2 cellular contexts compared by ENCODE assay signal in the genomic region with DNA sequence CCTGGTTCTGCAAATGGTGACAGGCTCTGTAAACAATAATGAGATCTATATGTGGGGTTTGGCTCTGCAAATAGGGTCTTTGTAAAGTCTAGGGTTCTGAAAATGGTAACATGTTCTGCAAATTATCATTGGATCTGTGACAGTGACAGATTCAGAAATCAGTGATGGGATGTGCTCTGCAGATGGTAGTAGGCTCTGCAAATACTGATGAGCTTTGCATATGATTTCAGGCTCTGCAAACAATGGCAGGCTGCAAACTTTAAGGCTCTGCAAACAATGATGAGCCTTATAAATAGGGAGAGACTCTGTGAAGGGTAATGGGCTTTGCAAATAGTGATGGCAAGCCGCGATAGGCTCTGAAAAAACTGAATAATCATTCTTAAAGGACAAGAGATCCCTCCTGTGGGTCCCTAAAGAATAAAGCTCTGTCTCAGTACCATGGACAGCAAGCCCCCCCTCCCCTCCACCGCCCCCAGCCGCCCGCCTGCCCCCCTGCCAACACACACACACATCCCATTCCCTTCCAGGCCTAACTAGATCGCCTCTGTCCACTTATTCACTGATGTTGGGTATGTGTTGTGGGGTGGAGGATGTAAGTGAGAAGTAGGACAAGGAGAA.
TF ChIP-seq lines count a peak whose summit lies in the region.

No MANE protein-coding gene starts in this region.

TF ChIP-seq in SK-N-SH, 30 proteins besides CTCF, POLR2A, EP300 and RAD21 (continued from another document):
- peak; percentile 58; the same call in 1 of the 2 replicates for TF ChIP-seq REST (IDR thresholded peaks at IDR 0.05; ENCODE audit: low read depth, low read length)

TF ChIP-seq in SK-N-SH treated with all-trans-retinoic acid at 6 μM for 48 hours, 23 proteins besides CTCF, POLR2A, EP300 and RAD21 (continued from another document):
- TF ChIP-seq, protein P1, sequence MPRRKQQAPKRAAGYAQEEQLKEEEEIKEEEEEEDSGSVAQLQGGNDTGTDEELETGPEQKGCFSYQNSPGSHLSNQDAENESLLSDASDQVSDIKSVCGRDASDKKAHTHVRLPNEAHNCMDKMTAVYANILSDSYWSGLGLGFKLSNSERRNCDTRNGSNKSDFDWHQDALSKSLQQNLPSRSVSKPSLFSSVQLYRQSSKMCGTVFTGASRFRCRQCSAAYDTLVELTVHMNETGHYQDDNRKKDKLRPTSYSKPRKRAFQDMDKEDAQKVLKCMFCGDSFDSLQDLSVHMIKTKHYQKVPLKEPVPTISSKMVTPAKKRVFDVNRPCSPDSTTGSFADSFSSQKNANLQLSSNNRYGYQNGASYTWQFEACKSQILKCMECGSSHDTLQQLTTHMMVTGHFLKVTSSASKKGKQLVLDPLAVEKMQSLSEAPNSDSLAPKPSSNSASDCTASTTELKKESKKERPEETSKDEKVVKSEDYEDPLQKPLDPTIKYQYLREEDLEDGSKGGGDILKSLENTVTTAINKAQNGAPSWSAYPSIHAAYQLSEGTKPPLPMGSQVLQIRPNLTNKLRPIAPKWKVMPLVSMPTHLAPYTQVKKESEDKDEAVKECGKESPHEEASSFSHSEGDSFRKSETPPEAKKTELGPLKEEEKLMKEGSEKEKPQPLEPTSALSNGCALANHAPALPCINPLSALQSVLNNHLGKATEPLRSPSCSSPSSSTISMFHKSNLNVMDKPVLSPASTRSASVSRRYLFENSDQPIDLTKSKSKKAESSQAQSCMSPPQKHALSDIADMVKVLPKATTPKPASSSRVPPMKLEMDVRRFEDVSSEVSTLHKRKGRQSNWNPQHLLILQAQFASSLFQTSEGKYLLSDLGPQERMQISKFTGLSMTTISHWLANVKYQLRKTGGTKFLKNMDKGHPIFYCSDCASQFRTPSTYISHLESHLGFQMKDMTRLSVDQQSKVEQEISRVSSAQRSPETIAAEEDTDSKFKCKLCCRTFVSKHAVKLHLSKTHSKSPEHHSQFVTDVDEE (CRISPR knock-in tag; IDR thresholded peaks at IDR 0.05) = no peak
- TF ChIP-seq BACH2 (CRISPR knock-in tag; IDR thresholded peaks at IDR 0.05; ENCODE audit: borderline replicate concordance) (no peak), ZFP30 (CRISPR knock-in tag; IDR thresholded peaks at IDR 0.05) (no peak), GLIS3 (CRISPR knock-in tag; IDR thresholded peaks at IDR 0.05) (no peak), ZNF70 (CRISPR knock-in tag; IDR thresholded peaks at IDR 0.05) (no peak), ESRRG (CRISPR knock-in tag; IDR thresholded peaks at IDR 0.05) (no peak), ZNF8 (CRISPR knock-in tag; IDR thresholded peaks at IDR 0.05) (no peak), PATZ1 (CRISPR knock-in tag; IDR thresholded peaks at IDR 0.05; ENCODE audit: borderline replicate concordance) (no peak), POU6F1 (CRISPR knock-in tag; IDR thresholded peaks at IDR 0.05; ENCODE audit: borderline replicate concordance, low read depth) (no peak)
- TF ChIP-seq, protein P2, sequence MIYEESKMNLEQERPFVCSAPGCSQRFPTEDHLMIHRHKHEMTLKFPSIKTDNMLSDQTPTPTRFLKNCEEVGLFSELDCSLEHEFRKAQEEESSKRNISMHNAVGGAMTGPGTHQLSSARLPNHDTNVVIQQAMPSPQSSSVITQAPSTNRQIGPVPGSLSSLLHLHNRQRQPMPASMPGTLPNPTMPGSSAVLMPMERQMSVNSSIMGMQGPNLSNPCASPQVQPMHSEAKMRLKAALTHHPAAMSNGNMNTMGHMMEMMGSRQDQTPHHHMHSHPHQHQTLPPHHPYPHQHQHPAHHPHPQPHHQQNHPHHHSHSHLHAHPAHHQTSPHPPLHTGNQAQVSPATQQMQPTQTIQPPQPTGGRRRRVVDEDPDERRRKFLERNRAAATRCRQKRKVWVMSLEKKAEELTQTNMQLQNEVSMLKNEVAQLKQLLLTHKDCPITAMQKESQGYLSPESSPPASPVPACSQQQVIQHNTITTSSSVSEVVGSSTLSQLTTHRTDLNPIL (CRISPR knock-in tag; IDR thresholded peaks at IDR 0.05; ENCODE audit: low read depth) = no peak
